Comparison of ENCODE assay signal across 21 cellular contexts in genomic region chr5:60801406-60802090, GRCh38. TPM values are rescaled to one million over a fixed set of nuclear protein-coding genes. Genes with fewer than 3 reads are reported as not detected.
"Had no signal": no experiment of that assay in that cellular context is flagged by ENCODE, and none has a peak within 500 bp of the region (broad histone marks: within the 10 kb centered on the region; RNA-seq: fewer than 3 reads in every experiment).

No MANE protein-coding gene starts in this region.

- ATAC-seq: SK-N-SH treated with all-trans-retinoic acid at 6 μM for 48 hours had no signal

- H3K4me2 ChIP-seq: KMS-11 had no signal

- H3K4me3 ChIP-seq: SJCRH30 had no signal

- H3K27me3 ChIP-seq: SJCRH30 had no signal

- H3K27ac ChIP-seq: HL-60, KMS-11, RWPE1, SJCRH30 had no signal

- DNase-seq: IMR-90, Kasumi-1, MM.1S, NCI-H1092 treated with DMSO at 0.1 percent for 48 hours, NCI-H1436, NCI-H187, NCI-H2029, NCI-H2081 treated with DMSO at 0.1 percent for 48 hours, NCI-H2171, NCI-H226, NCI-H446, NCI-H510A, NCI-H524 treated with DMSO at 0.1 percent for 48 hours, NCI-H69, NCI-H774, SHP77 treated with DMSO at 0.1 percent for 48 hours, SJCRH30 had no signal

- H3K9me3 ChIP-seq: SJCRH30 had no signal

- H3K4me1 ChIP-seq: SJCRH30 had no signal

- H3K36me3 ChIP-seq: SJCRH30 had no signal

RNA-seq across cellular contexts. Expression of gene ELOVL7, which starts 42.5 kb away (rescaled TPM):
- polyA plus RNA-seq: IMR-90 had no signal
